Comparison of ENCODE assay signal across 6 cellular contexts in the genomic region with DNA sequence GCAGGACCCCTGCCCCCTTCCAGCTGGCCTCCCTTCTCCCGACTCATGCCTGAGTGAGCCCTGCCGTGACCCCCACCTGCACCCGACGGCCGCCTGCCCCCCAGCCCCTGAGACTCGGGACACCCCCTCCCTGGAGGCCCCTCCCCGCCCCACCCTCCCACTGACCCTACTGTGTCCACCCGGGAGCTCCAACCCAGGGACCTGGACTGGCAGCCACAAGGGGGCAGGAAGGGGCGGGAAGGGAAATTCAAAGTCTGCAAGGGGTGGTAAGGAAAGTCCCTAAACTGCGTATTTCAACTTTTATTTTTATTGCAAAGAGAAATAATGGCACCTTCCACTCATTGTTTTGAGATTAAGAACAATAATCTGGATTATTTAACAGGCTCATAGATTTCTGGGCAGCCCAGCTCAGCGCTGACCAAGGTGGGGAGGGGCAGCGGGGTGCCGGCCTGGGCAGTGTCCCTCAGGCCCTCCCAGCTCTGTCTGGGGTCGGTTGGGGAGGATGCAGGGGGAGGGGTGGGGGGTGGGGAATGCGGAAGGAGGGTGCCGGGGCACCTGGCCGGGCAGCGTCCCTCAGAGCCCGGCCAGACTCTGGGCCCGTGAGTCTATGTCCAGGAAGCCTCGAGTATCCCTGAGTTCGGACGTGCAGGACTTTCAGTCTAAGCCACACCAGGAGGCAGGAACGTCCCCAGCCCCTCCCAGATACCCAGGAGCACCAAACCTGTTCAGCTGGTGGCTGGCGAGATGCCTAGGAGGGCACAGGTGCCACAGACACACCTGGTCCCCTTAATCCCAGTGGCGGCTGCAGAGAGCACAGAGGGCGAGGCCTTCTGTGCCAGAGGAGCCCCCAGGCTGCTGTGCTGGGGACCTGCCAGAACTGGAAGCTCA. TPM values are rescaled to one million over a fixed set of nuclear protein-coding genes. Genes with fewer than 3 reads are reported as not detected.
DNase-seq lines count a peak whose midpoint lies in the region; ATAC-seq, FAIRE-seq and TF ChIP-seq lines count a peak whose summit lies in the region.

No MANE protein-coding gene starts in this region.

- TF ChIP-seq POLR2A in endothelial cell of umbilical vein (IDR thresholded peaks at IDR 0.05; ENCODE audit: low read depth, low read length) = no peak

- H3K4me3 ChIP-seq in DND-41 (ENCODE audit: low read depth in 1 of 2, low read length in 2 of 2) (peak overlapping the region in 1 of 2 experiments; percentile 56; a peak in 2 of 4 replicates), endothelial cell of umbilical vein (replicated peaks in 1 of 3; ENCODE audit: insufficient read depth in 1 of 3, low read depth in 1 of 3, low read length in 3 of 3) (peak overlapping the region in 1 of 3 experiments; percentile 34)

- H3K27ac Mint-ChIP-seq in stimulated activated naive CD8-positive, alpha-beta T cell treated with anti-CD3 and anti-CD28 coated beads, Interleukin-15, amount 100 ng/mL, for 72 hours = peak overlapping the region; percentile 42 to 90

- CTCF ChIA-PET in endothelial cell of umbilical vein (lab: Charles Lee) = interaction anchor here (0.6 to 5.7 kb wide), 46 partner anchors 8 to 583 kb away, joined by 3 to 89 read pairs (median 5); partner anchors contain the start of genes ARFRP1, DNAJC5, GMEB2 and HELZ2

- ATAC-seq in DND-41 (ENCODE audit: insufficient read depth, low read depth) (no peak), HG02798 (IDR thresholded peaks at IDR 0.05; ENCODE audit: poor library complexity, unreplicated experiment) (no peak), GM18520 (IDR thresholded peaks at IDR 0.05; ENCODE audit: unreplicated experiment) (no peak)
- ATAC-seq in stimulated activated naive CD8-positive, alpha-beta T cell treated with anti-CD3 and anti-CD28 coated beads, Interleukin-15, amount 100 ng/mL, for 72 hours = peak; percentile 3

- H3K4me1 ChIP-seq in DND-41 (ENCODE audit: insufficient read depth, low read length) (peaks cover 21% of the 10 kb centered on the region), endothelial cell of umbilical vein (ENCODE audit: control insufficient read depth, extremely low read depth, insufficient read depth, low read length) (no peaks in the 10 kb centered on the region)

- H3K27me3 ChIP-seq in DND-41 (ENCODE audit: insufficient read depth, low read length, poor library complexity) (no peaks in the 10 kb centered on the region), endothelial cell of umbilical vein (ENCODE audit: control insufficient read depth in 2 of 2, insufficient read depth in 2 of 2, low read length in 2 of 2) (no peaks in the 10 kb centered on the region)

- peak overlapping the region; percentile 71 for H3K27ac ChIP-seq in DND-41 (ENCODE audit: low read length)
- H3K27ac ChIP-seq in endothelial cell of umbilical vein (ENCODE audit: insufficient read depth, low read depth, low read length) = no peak overlapping the region

- peaks cover 8% of the 10 kb centered on the region; the same call in 1 of the 2 replicates for H4K20me1 ChIP-seq in DND-41 (ENCODE audit: insufficient read depth, low read length)
- H4K20me1 ChIP-seq in endothelial cell of umbilical vein (replicated peaks; ENCODE audit: control insufficient read depth, extremely low read depth, insufficient read depth, low read length) = no peaks in the 10 kb centered on the region

- H3K36me3 ChIP-seq in DND-41 (ENCODE audit: insufficient read depth, low read length) = no peaks in the 10 kb centered on the region
- H3K36me3 ChIP-seq in endothelial cell of umbilical vein (ENCODE audit: control insufficient read depth in 2 of 2, extremely low read depth in 1 of 2, insufficient read depth in 2 of 2, low read length in 2 of 2) = no peaks in the 10 kb centered on the region

- H3K9me3 Mint-ChIP-seq in stimulated activated naive CD8-positive, alpha-beta T cell treated with anti-CD3 and anti-CD28 coated beads, Interleukin-15, amount 100 ng/mL, for 72 hours = no peaks in the 10 kb centered on the region

- no peaks in the 10 kb centered on the region for H3K27me3 Mint-ChIP-seq in stimulated activated naive CD8-positive, alpha-beta T cell treated with anti-CD3 and anti-CD28 coated beads, Interleukin-15, amount 100 ng/mL, for 72 hours

- FAIRE-seq in endothelial cell of umbilical vein (lab: Jason Lieb, UNC) = peak; percentile 80

- H3K9me1 ChIP-seq in endothelial cell of umbilical vein (replicated peaks; ENCODE audit: control insufficient read depth, extremely low read depth, insufficient read depth, low read length) = no peaks in the 10 kb centered on the region

- intact Hi-C loops in endothelial cell of umbilical vein (cut with micrococcal nuclease) = loop anchor here (1.0 to 2.0 kb wide), 6 partner anchors 236 to 582 kb away; no protein-coding TSS in a partner anchor

- H2AFZ ChIP-seq in DND-41 (ENCODE audit: low read depth, low read length) (peak overlapping the region; percentile 79), endothelial cell of umbilical vein (ENCODE audit: low read depth, low read length) (peak overlapping the region; percentile 61)

- H3K4me3 Mint-ChIP-seq in stimulated activated naive CD8-positive, alpha-beta T cell treated with anti-CD3 and anti-CD28 coated beads, Interleukin-15, amount 100 ng/mL, for 72 hours = peak overlapping the region; percentile 73 to 78

- H3K9ac ChIP-seq in DND-41 (ENCODE audit: low read depth, low read length) (peak overlapping the region; percentile 50), endothelial cell of umbilical vein (replicated peaks; ENCODE audit: extremely low read depth, insufficient read depth, low read length) (no peak overlapping the region)

- H3K9me3 ChIP-seq in DND-41 (ENCODE audit: insufficient read depth, low read length, severe bottlenecking) = no peaks in the 10 kb centered on the region
- H3K9me3 ChIP-seq in endothelial cell of umbilical vein (replicated peaks; ENCODE audit: control insufficient read depth, insufficient read depth, low read length) = no peaks in the 10 kb centered on the region

- peaks cover 34% of the 10 kb centered on the region for H3K4me1 Mint-ChIP-seq in stimulated activated naive CD8-positive, alpha-beta T cell treated with anti-CD3 and anti-CD28 coated beads, Interleukin-15, amount 100 ng/mL, for 72 hours

- POLR2A ChIA-PET in endothelial cell of umbilical vein (lab: Charles Lee) = interaction anchor here (0.5 to 1.5 kb wide), 6 partner anchors 10 to 506 kb away, joined by 3 to 6 read pairs (median 4); partner anchors contain the start of genes HELZ2 and TPD52L2

- BruUV-seq in endothelial cell of umbilical vein (replicated peaks; lab: Mats Ljungman, UMichigan) = no TSS peak

- dilution Hi-C loops in endothelial cell of umbilical vein (cut with MboI; ENCODE audit: extremely low pct_ligation_motif_present, low sequenced_read_pairs) = no loop called here

- DNase-seq in DND-41 (no peak), NCI-H345 treated with DMSO at 0.1 percent for 48 hours (lab: John Stamatoyannopoulos, UW; ENCODE audit: unreplicated experiment) (peak; percentile 93), endothelial cell of umbilical vein (ENCODE audit: low read depth, low spot score) (no peak)
- DNase-seq in stimulated activated naive CD8-positive, alpha-beta T cell treated with anti-CD3 and anti-CD28 coated beads, Interleukin-15, amount 100 ng/mL, for 72 hours = no peak

- TF ChIP-seq CTCF in DND-41 (IDR thresholded peaks at IDR 0.05; ENCODE audit: borderline replicate concordance, extremely low read depth, low read length, poor library complexity, severe bottlenecking) = no peak
- no peak for TF ChIP-seq CTCF in endothelial cell of umbilical vein (IDR thresholded peaks at IDR 0.05; ENCODE audit: extremely low read depth in 1 of 2, insufficient read depth in 1 of 2, low read depth in 1 of 2, low read length in 2 of 2)

- H3K4me2 ChIP-seq in DND-41 (ENCODE audit: insufficient read depth, low read length) = peak overlapping the region; percentile 77
- no peak overlapping the region for H3K4me2 ChIP-seq in endothelial cell of umbilical vein (ENCODE audit: insufficient read depth, low read length)

- H3K79me2 ChIP-seq in DND-41 (ENCODE audit: insufficient read depth, low read length) = no peaks in the 10 kb centered on the region
- H3K79me2 ChIP-seq in endothelial cell of umbilical vein (ENCODE audit: control insufficient read depth, insufficient read depth, low read length) = no peaks in the 10 kb centered on the region

RNA-seq across cellular contexts. Expression of gene PTK6, which starts 1.3 kb away (rescaled TPM):
- total RNA-seq in endothelial cell of umbilical vein = 0.18 TPM in 1 of 2 replicates, not detected in the other
- polyA plus RNA-seq in endothelial cell of umbilical vein = 0.05 TPM in 1 of 2 replicates, not detected in the other
- 0.03 TPM in 1 of 2 replicates, not detected in the other for polyA plus RNA-seq in endothelial cell of umbilical vein (2011; cell fraction: cytosol; rRNA removed)
- 0.05 and 0.10 TPM in 2 replicates for polyA plus RNA-seq in endothelial cell of umbilical vein (2011; cell fraction: nucleus; rRNA removed)
- polyA plus RNA-seq in endothelial cell of umbilical vein (2012) = 0.08 TPM in 1 of 2 replicates, not detected in the other
- not detected in 2 replicates for polyA minus RNA-seq in endothelial cell of umbilical vein
- 6.3 TPM for polyA minus RNA-seq in endothelial cell of umbilical vein (2011; cell fraction: cytosol; rRNA and poly(A)+ RNA removed)
- not detected in 2 replicates for polyA minus RNA-seq in endothelial cell of umbilical vein (2011; cell fraction: nucleus; rRNA and poly(A)+ RNA removed)

RNA-seq across cellular contexts. Expression of gene SRMS, which starts 9.1 kb away (rescaled TPM):
- total RNA-seq in endothelial cell of umbilical vein = not detected in 2 replicates
- not detected in 2 replicates for polyA plus RNA-seq in endothelial cell of umbilical vein
- not detected in 2 replicates for polyA plus RNA-seq in endothelial cell of umbilical vein (2011; cell fraction: cytosol; rRNA removed)
- not detected in 2 replicates for polyA plus RNA-seq in endothelial cell of umbilical vein (2011; cell fraction: nucleus; rRNA removed)
- polyA plus RNA-seq in endothelial cell of umbilical vein (2012) = not detected in 2 replicates
- polyA minus RNA-seq in endothelial cell of umbilical vein = not detected in 2 replicates
- 1.0 TPM for polyA minus RNA-seq in endothelial cell of umbilical vein (2011; cell fraction: cytosol; rRNA and poly(A)+ RNA removed)
- polyA minus RNA-seq in endothelial cell of umbilical vein (2011; cell fraction: nucleus; rRNA and poly(A)+ RNA removed) = not detected in 2 replicates

RNA-seq across cellular contexts. Expression of gene FNDC11, which starts 15.5 kb away (rescaled TPM):
- 0.51 and 0.71 TPM in 2 replicates for total RNA-seq in endothelial cell of umbilical vein
- polyA plus RNA-seq in endothelial cell of umbilical vein = 1.9 and 3.4 TPM in 2 replicates
- polyA plus RNA-seq in endothelial cell of umbilical vein (2011; cell fraction: cytosol; rRNA removed) = 0.70 and 1.0 TPM in 2 replicates
- 2.7 and 3.0 TPM in 2 replicates for polyA plus RNA-seq in endothelial cell of umbilical vein (2011; cell fraction: nucleus; rRNA removed)
- 0.44 and 1.9 TPM in 2 replicates for polyA plus RNA-seq in endothelial cell of umbilical vein (2012)
- 0.30 and 0.56 TPM in 2 replicates for polyA minus RNA-seq in endothelial cell of umbilical vein
- polyA minus RNA-seq in endothelial cell of umbilical vein (2011; cell fraction: cytosol; rRNA and poly(A)+ RNA removed) = 0.61 TPM
- polyA minus RNA-seq in endothelial cell of umbilical vein (2011; cell fraction: nucleus; rRNA and poly(A)+ RNA removed) = 0.38 and 0.96 TPM in 2 replicates

RNA-seq across cellular contexts. Expression of gene PPDPF, which starts 17.9 kb away (rescaled TPM):
- total RNA-seq in endothelial cell of umbilical vein = 219 and 233 TPM in 2 replicates
- polyA plus RNA-seq in endothelial cell of umbilical vein = 52.2 and 58.9 TPM in 2 replicates
- 45.1 and 65.2 TPM in 2 replicates for polyA plus RNA-seq in endothelial cell of umbilical vein (2011; cell fraction: cytosol; rRNA removed)
- 17.7 and 20.9 TPM in 2 replicates for polyA plus RNA-seq in endothelial cell of umbilical vein (2011; cell fraction: nucleus; rRNA removed)
- polyA plus RNA-seq in endothelial cell of umbilical vein (2012) = 133 and 198 TPM in 2 replicates
- polyA minus RNA-seq in endothelial cell of umbilical vein = 7.2 and 13.5 TPM in 2 replicates
- polyA minus RNA-seq in endothelial cell of umbilical vein (2011; cell fraction: cytosol; rRNA and poly(A)+ RNA removed) = 221 TPM
- polyA minus RNA-seq in endothelial cell of umbilical vein (2011; cell fraction: nucleus; rRNA and poly(A)+ RNA removed) = 15.1 and 30.4 TPM in 2 replicates

RNA-seq across cellular contexts. Expression of gene HELZ2, which starts 35.6 kb away (rescaled TPM):
- 29.2 and 33.2 TPM in 2 replicates for total RNA-seq in endothelial cell of umbilical vein
- 10.6 and 16.2 TPM in 2 replicates for polyA plus RNA-seq in endothelial cell of umbilical vein
- polyA plus RNA-seq in endothelial cell of umbilical vein (2011; cell fraction: cytosol; rRNA removed) = 5.4 and 7.9 TPM in 2 replicates
- 16.8 and 18.8 TPM in 2 replicates for polyA plus RNA-seq in endothelial cell of umbilical vein (2011; cell fraction: nucleus; rRNA removed)
- polyA plus RNA-seq in endothelial cell of umbilical vein (2012) = 17.0 and 32.7 TPM in 2 replicates
- polyA minus RNA-seq in endothelial cell of umbilical vein = 37.2 and 43.4 TPM in 2 replicates
- 33.5 TPM for polyA minus RNA-seq in endothelial cell of umbilical vein (2011; cell fraction: cytosol; rRNA and poly(A)+ RNA removed)
- polyA minus RNA-seq in endothelial cell of umbilical vein (2011; cell fraction: nucleus; rRNA and poly(A)+ RNA removed) = 27.3 and 42.7 TPM in 2 replicates
